In genomic region chr17:29179232-29180036, GRCh38 we compare ENCODE assay signal across 8 cellular contexts. TPM values are rescaled to one million over a fixed set of nuclear protein-coding genes. Genes with fewer than 3 reads are reported as not detected.
DNase-seq lines count a peak whose midpoint lies in the region; ATAC-seq and TF ChIP-seq lines count a peak whose summit lies in the region.

No MANE protein-coding gene starts in this region.

- H3K4me1 ChIP-seq in neuronal stem cell (ENCODE audit: control insufficient read depth in 2 of 2, insufficient read depth in 1 of 2, low read depth in 1 of 2, low read length in 2 of 2) = peaks cover 24 to 37% of the 10 kb centered on the region in 2 donors

- peak overlapping the region; percentile 95 for H2AFZ ChIP-seq in neuronal stem cell (ENCODE audit: low read length)

- H3K27me3 ChIP-seq in neuronal stem cell (ENCODE audit: control insufficient read depth in 3 of 3, insufficient read depth in 3 of 3, low read depth in 1 of 3, low read length in 3 of 3) = peaks cover 0 to 11% (median 10%) of the 10 kb centered on the region in 3 experiments

- H2BK120ac ChIP-seq in neuronal stem cell (ENCODE audit: low read depth, low read length) = peak overlapping the region; percentile 96

- H2AK5ac ChIP-seq in neuronal stem cell (ENCODE audit: low read depth, low read length) = peak overlapping the region; percentile 37

- H3K4me3 ChIP-seq in WI38 (ENCODE audit: low read depth, low read length) = peak overlapping the region; percentile 68
- H3K4me3 ChIP-seq in fibroblast of villous mesenchyme (ENCODE audit: low read depth, low read length) = peak overlapping the region; percentile 66
- peak overlapping the region; percentile 60 to 87 for H3K4me3 ChIP-seq in neuronal stem cell (ENCODE audit: low read length in 2 of 2)

- peak overlapping the region; percentile 89 for H2BK15ac ChIP-seq in neuronal stem cell (ENCODE audit: low read length)

- no peak overlapping the region for H4K8ac ChIP-seq in neuronal stem cell (ENCODE audit: low read depth, low read length)

- peak overlapping the region; percentile 57 for H3K23ac ChIP-seq in neuronal stem cell (ENCODE audit: low read depth, low read length, poor library complexity)

- H4K91ac ChIP-seq in neuronal stem cell (ENCODE audit: low read depth, low read length, poor library complexity) = no peak overlapping the region

- H3K18ac ChIP-seq in neuronal stem cell (ENCODE audit: low read length) = peak overlapping the region; percentile 95

- peak overlapping the region; percentile 79 for H3K4me2 ChIP-seq in neuronal stem cell (ENCODE audit: insufficient read depth, low read length, poor library complexity, severe bottlenecking)

- ATAC-seq in HG02981 (IDR thresholded peaks at IDR 0.05; ENCODE audit: unreplicated experiment) = no peak

- H3K9me3 ChIP-seq in neuronal stem cell (replicated peaks in 1 of 2; ENCODE audit: control insufficient read depth in 2 of 2, insufficient read depth in 1 of 2, low read depth in 1 of 2, low read length in 2 of 2) = peaks cover 0 to 10% of the 10 kb centered on the region in 2 donors

- peak; percentile 62 for DNase-seq in DMS79 treated with DMSO at 0.1 percent for 48 hours (lab: John Stamatoyannopoulos, UW)
- DNase-seq in LHCN-M2 (ENCODE audit: low read depth) = peak; percentile 72
- no peak for DNase-seq in fibroblast of villous mesenchyme (ENCODE audit: low read depth)
- DNase-seq in neuronal stem cell (ENCODE audit: low spot score) = peak; percentile 67
- DNase-seq in NOMO-1 treated with dmso at 0.1 percent for 144 hours (lab: John Stamatoyannopoulos, UW; ENCODE audit: unreplicated experiment) = no peak
- DNase-seq in GM03348 (ENCODE audit: low spot score) = no peak

- TF ChIP-seq CTCF in WI38 (IDR thresholded peaks at IDR 0.05; ENCODE audit: low read depth, low read length) = no peak
- no peak for TF ChIP-seq CTCF in fibroblast of villous mesenchyme (IDR thresholded peaks at IDR 0.05; ENCODE audit: insufficient read depth, low read depth, low read length)

- no peaks in the 10 kb centered on the region for H3K36me3 ChIP-seq in neuronal stem cell (replicated peaks in 1 of 2; ENCODE audit: control insufficient read depth in 2 of 2, insufficient read depth in 2 of 2, low read length in 2 of 2)

- whole genome bisulfite sequencing in neuronal stem cell (ENCODE audit: extremely low coverage in 2 of 2, insufficient read length in 2 of 2, insufficient replicate concordance in 1 of 2), 2 donors = no CpG with 5 or more reads among the region's 28 CpGs

- H3K27ac ChIP-seq in neuronal stem cell (replicated peaks; ENCODE audit: low read length) = peak overlapping the region; percentile 58

- peaks cover 6% of the 10 kb centered on the region for H3K79me1 ChIP-seq in neuronal stem cell (ENCODE audit: low read depth, low read length)

- no peak overlapping the region for H3K14ac ChIP-seq in neuronal stem cell (ENCODE audit: low read length)

- H2BK12ac ChIP-seq in neuronal stem cell (ENCODE audit: low read length) = no peak overlapping the region

- no peak overlapping the region for H3K4ac ChIP-seq in neuronal stem cell (ENCODE audit: low read length)

- peak overlapping the region; percentile 77 for H3K9ac ChIP-seq in neuronal stem cell (ENCODE audit: low read depth, low read length, poor library complexity)

- H2BK5ac ChIP-seq in neuronal stem cell (ENCODE audit: low read length) = peak overlapping the region; percentile 82

RNA-seq across cellular contexts. Expression of gene MYO18A, which starts 0.8 kb away (rescaled TPM):
- 39.6 and 41.7 TPM in 2 replicates for total RNA-seq in LHCN-M2 (2014; rRNA removed)
- polyA plus RNA-seq in LHCN-M2 (2012) = 35.2 TPM
- total RNA-seq in fibroblast of villous mesenchyme = 59.6 and 61.2 TPM in 2 replicates
- polyA plus RNA-seq in neuronal stem cell (2013, experiment 1 of 2) = 12.3 TPM
- polyA plus RNA-seq in neuronal stem cell (2013, experiment 2 of 2) = 12.3 TPM

Comparison
In these comparisons a context has a peak if more than half of its experiments do, and no peak if none do; other contexts are left out.
1. DNase-seq: peak in DMS79 treated with DMSO at 0.1 percent for 48 hours (single experiment), LHCN-M2 (single experiment) and neuronal stem cell (single experiment); none in fibroblast of villous mesenchyme (single experiment), NOMO-1 treated with dmso at 0.1 percent for 144 hours (single experiment) and GM03348 (single experiment).
2. Peak in every context shown above with its lines, with median percentiles within 50 percentile points of each other: H3K4me3 ChIP-seq.